Comparison of ENCODE assay signal across 21 cellular contexts in the genomic region with DNA sequence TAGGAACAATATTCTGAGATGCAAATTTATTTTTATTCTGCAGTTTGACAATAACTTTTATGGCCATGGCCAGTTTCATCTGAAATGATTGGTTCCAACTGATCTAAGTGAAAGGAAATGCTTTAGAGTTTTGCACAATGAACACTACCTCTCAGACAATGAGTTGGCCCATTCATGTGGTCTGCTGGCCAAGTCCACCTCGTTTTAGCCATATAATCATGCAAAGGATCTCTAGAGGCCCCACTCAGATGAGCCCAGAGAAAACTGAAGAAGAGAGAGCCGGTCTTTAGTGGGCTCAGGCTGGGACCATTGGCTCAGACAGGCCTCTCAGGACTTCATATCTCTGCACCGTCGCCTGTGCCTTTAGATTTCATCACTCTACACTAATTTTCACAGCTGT.
A peak's percentile ranks its signal among the peaks of the same experiment; 100 is the strongest.
DNase-seq lines count a peak whose midpoint lies in the region; ATAC-seq lines count a peak whose summit lies in the region.
"Had no signal": no experiment of that assay in that cellular context is flagged by ENCODE, and none has a peak within 500 bp of the region (broad histone marks: within the 10 kb centered on the region; RNA-seq: fewer than 3 reads in every experiment).

No MANE protein-coding gene starts in this region.

- no peak for DNase-seq in Right ventricle myocardium inferior (ENCODE audit: missing footprints)
- DNase-seq in cardiac septum (ENCODE audit: low spot score), result no peak
- DNase-seq in dermis blood vessel endothelial cell, result peak; percentile 96
- DNase-seq in left ventricle myocardium superior, result no peak
- DNase-seq in Kasumi-1 (lab: John Stamatoyannopoulos, UW), result no peak
- DNase-seq in NCI-H1048 (lab: John Stamatoyannopoulos, UW), result no peak
- DNase-seq in NCI-H2227 (lab: John Stamatoyannopoulos, UW; ENCODE audit: unreplicated experiment), result no peak
- DNase-seq: 8988T; activated T-cell treated with anti-CD3 and anti-CD28 coated beads, Interleukin-2, amount 50 U/mL, for 24 hours; amniotic stem cell; BE2C; effector CD8-positive, alpha-beta T cell; glutamatergic neuron; NCI-H2081; small intestine; stimulated activated naive B cell treated with anti-CD40 and anti-IgM and Interleukin-4, amounts not matched to agents 10 μg/mL and 1 μg/mL and 100 μg/mL, for 72 hours; T-helper 1 cell had no signal

- intact Hi-C loops in Right ventricle myocardium inferior (cut with DNase I), result loop anchor here (2.0 kb wide), 1 partner anchor 46 kb away; no protein-coding TSS in a partner anchor
- intact Hi-C loops in cardiac septum (cut with DNase I), result loop anchor here (2.0 kb wide), 1 partner anchor 40 kb away; no protein-coding TSS in a partner anchor
- intact Hi-C loops in left ventricle myocardium superior (cut with micrococcal nuclease), result no loop called here

- peak; percentile 31 for ATAC-seq in Right ventricle myocardium inferior
- peak; percentile 59 for ATAC-seq in left ventricle myocardium superior
- ATAC-seq in GM18907 (IDR thresholded peaks at IDR 0.05; ENCODE audit: unreplicated experiment), result no peak
- ATAC-seq: esophagus mucosa; GM23338; left lobe of liver; stimulated activated naive B cell treated with anti-CD40 and anti-IgM and Interleukin-4, amounts not matched to agents 10 μg/mL and 1 μg/mL and 100 μg/mL, for 72 hours had no signal
